33 cellular contexts compared by ENCODE assay signal in genomic region chr2:241818943-241819270, GRCh38. TPM values are rescaled to one million over a fixed set of nuclear protein-coding genes. Genes with fewer than 3 reads are reported as not detected.
DNase-seq lines count a peak whose midpoint lies in the region; ATAC-seq, FAIRE-seq and TF ChIP-seq lines count a peak whose summit lies in the region.
"Had no signal": no experiment of that assay in that cellular context is flagged by ENCODE, and none has a peak within 500 bp of the region (broad histone marks: within the 10 kb centered on the region; RNA-seq: fewer than 3 reads in every experiment).

No MANE protein-coding gene starts in this region.

- WGBS in HepG2 (ENCODE audit: low lambda C conversion rate) = 3% methylated on average over 10 of the region's 10 CpGs
- 77 to 87% (median 80%) methylated on average over 7 to 10 of the region's 10 CpGs for WGBS in spleen, 5 donors

- peaks cover 12% of the 10 kb centered on the region for H3K9me3 Mint-ChIP-seq in activated CD4-positive, alpha-beta memory T cell treated with anti-CD3 and anti-CD28 coated beads, Interleukin-2, amount 10 ng/mL, durations not matched to agents 7 days and 5 days
- H3K9me3 Mint-ChIP-seq: activated T-cell treated with anti-CD3 and anti-CD28 coated beads, Interleukin-2, amount 50 U/mL, for 4 hours; CD8-positive, alpha-beta T cell; immature natural killer cell had no signal

- ATAC-seq in HepG2 (peak; percentile 83), GM19397 (IDR thresholded peaks at IDR 0.05; ENCODE audit: unreplicated experiment) (no peak), GM19328 (IDR thresholded peaks at IDR 0.05; ENCODE audit: unreplicated experiment) (no peak)
- ATAC-seq: activated T-cell treated with anti-CD3 and anti-CD28 coated beads, Interleukin-2, amount 50 U/mL, for 4 hours; CD8-positive, alpha-beta T cell; T-helper 17 cell had no signal

- POLR2A ChIA-PET in activated CD4-positive, alpha-beta memory T cell treated with anti-CD3 and anti-CD28 coated beads, Interleukin-2, amount 10 ng/mL, durations not matched to agents 7 days and 5 days (lab: Charles Lee) = no interaction called here
- POLR2A ChIA-PET in HepG2 (lab: Yijun Ruan, JAX) = interaction anchor here (2.2 kb wide), 1 partner anchor 10 kb away, joined by 5 read pairs; the partner anchor contains the start of gene NEU4

- H3K27me3 ChIP-seq in HepG2 (ENCODE audit: control insufficient read depth in 1 of 2, insufficient read depth in 2 of 2, low read length in 2 of 2) (peaks cover 0 to 8% of the 10 kb centered on the region in 2 experiments; a peak in 1 of 5 replicates), spleen (replicated peaks in 1 of 7) (peaks cover 0 to 69% (median 7%) of the 10 kb centered on the region in 7 donors)
- H3K27me3 ChIP-seq: gastrocnemius medialis, thyroid gland had no signal

- H3K9ac ChIP-seq in HepG2 (ENCODE audit: insufficient read depth, low read depth, low read length) = peak overlapping the region; percentile 52; the same call in 1 of the 2 replicates

- H3K36me3 Mint-ChIP-seq in activated CD4-positive, alpha-beta memory T cell treated with anti-CD3 and anti-CD28 coated beads, Interleukin-2, amount 10 ng/mL, durations not matched to agents 7 days and 5 days (ENCODE audit: low read depth) = peaks cover 10% of the 10 kb centered on the region
- H3K36me3 Mint-ChIP-seq: CD8-positive, alpha-beta T cell had no signal

- H3K27me3 Mint-ChIP-seq in activated CD4-positive, alpha-beta memory T cell treated with anti-CD3 and anti-CD28 coated beads, Interleukin-2, amount 10 ng/mL, durations not matched to agents 7 days and 5 days = peaks cover 3% of the 10 kb centered on the region
- H3K27me3 Mint-ChIP-seq: T-helper 17 cell had no signal

- BruUV-seq in HepG2 (replicated peaks; lab: Mats Ljungman, UMichigan) = no TSS peak

- peak; percentile 45; the same call in 1 of the 2 replicates for TF ChIP-seq RAD21 in HepG2 (CRISPR knock-in tag; IDR thresholded peaks at IDR 0.05)

- intact Hi-C loops in HepG2 (cut with micrococcal nuclease; ENCODE audit: unreplicated experiment) = loop anchor here (1.0 to 2.0 kb wide), 2 partner anchors 10 to 48 kb away; partner anchors contain the start of gene NEU4
- intact Hi-C loops in spleen (cut with DNase I; ENCODE audit: low total_unique reads) = no loop called here

- H4K20me1 ChIP-seq in HepG2 (ENCODE audit: insufficient read depth, low read length) = no peaks in the 10 kb centered on the region; the same call in 1 of the 2 replicates

- H3K4me3 Mint-ChIP-seq in activated CD4-positive, alpha-beta memory T cell treated with anti-CD3 and anti-CD28 coated beads, Interleukin-2, amount 10 ng/mL, durations not matched to agents 7 days and 5 days = no peak overlapping the region
- H3K4me3 Mint-ChIP-seq: activated T-cell treated with anti-CD3 and anti-CD28 coated beads, Interleukin-2, amount 50 U/mL, for 4 hours; CD8-positive, alpha-beta T cell; HFFc6; immature natural killer cell; T-helper 17 cell had no signal

- FAIRE-seq in HTR-8/SVneo (lab: Jason Lieb, UNC) (peak; percentile 9), HepG2 (lab: Jason Lieb, UNC) (peak; percentile 100)
- FAIRE-seq: colon, GM19239 had no signal

- H3K9me3 ChIP-seq in HepG2 (ENCODE audit: low read length) (no peaks in the 10 kb centered on the region), spleen (no peaks in the 10 kb centered on the region)
- H3K9me3 ChIP-seq: breast epithelium, esophagus squamous epithelium, gastrocnemius medialis, neutrophil, thyroid gland had no signal

- peak; percentile 31 to 91; a peak in 2 of 4 replicates for TF ChIP-seq EP300 in HepG2 (IDR thresholded peaks at IDR 0.05; ENCODE audit: low read depth in 2 of 2, low read length in 2 of 2)
- TF ChIP-seq EP300 in HepG2 (CRISPR knock-in tag; IDR thresholded peaks at IDR 0.05; ENCODE audit: borderline replicate concordance) = peak; percentile 95

- in situ Hi-C loops in HepG2 (cut with HindIII; ENCODE audit: extremely low pct_ligation_motif_present, low pct_unique_long_range_greater_than_20kb) = no loop called here

- H3K4me3 ChIP-seq in HepG2 (replicated peaks in 1 of 3; ENCODE audit: insufficient read depth in 1 of 3, low read depth in 2 of 3, low read length in 3 of 3) (0 out of 6 replicates have a peak overlapping the region, but pooled peaks of 1 of the 3 experiments have one; percentile 38), spleen (no peak overlapping the region)
- H3K4me3 ChIP-seq: breast epithelium, esophagus squamous epithelium, gastrocnemius medialis, lung, SK-N-MC, thyroid gland had no signal

- H3K4me1 ChIP-seq in HepG2 (ENCODE audit: insufficient read depth, low read length) = peaks cover 27% of the 10 kb centered on the region
- H3K4me1 ChIP-seq in spleen = peaks cover 0 to 34% (median 23%) of the 10 kb centered on the region in 6 donors
- H3K4me1 ChIP-seq: breast epithelium, gastrocnemius medialis, thyroid gland had no signal

- no peaks in the 10 kb centered on the region for H3K79me2 ChIP-seq in HepG2 (ENCODE audit: insufficient read depth, low read length)

- TF ChIP-seq POLR2A in HepG2 (IDR thresholded peaks at IDR 0.05; ENCODE audit: insufficient read depth in 1 of 2, low read depth in 2 of 2, low read length in 2 of 2) (peak in 1 of 2 experiments; percentile 61; a peak in 2 of 4 replicates), spleen (IDR thresholded peaks at IDR 0.05) (no peak)

- CTCF ChIA-PET in activated CD4-positive, alpha-beta memory T cell treated with anti-CD3 and anti-CD28 coated beads, Interleukin-2, amount 10 ng/mL, durations not matched to agents 7 days and 5 days (lab: Charles Lee) = no interaction called here
- CTCF ChIA-PET in HepG2 (lab: Yijun Ruan, JAX; ENCODE audit: low intra/inter-chr PET ratio, low total read pairs) = no interaction called here

- TF ChIP-seq CTCF in HepG2 (CRISPR knock-in tag; IDR thresholded peaks at IDR 0.05) (peak; percentile 53), spleen (IDR thresholded peaks at IDR 0.05 in 8 of 11, conservative IDR thresholded peaks at IDR 0.05 in 3 of 11) (no peak)

- H3K27ac ChIP-seq in HepG2 (ENCODE audit: extremely low read length, insufficient read depth, low read length) (peak overlapping the region; percentile 59), spleen (no peak overlapping the region)
- H3K27ac ChIP-seq: breast epithelium, esophagus squamous epithelium, gastrocnemius medialis, neutrophil, SK-N-MC, thyroid gland had no signal

- no peak for DNase-seq in HTR-8/SVneo (ENCODE audit: insufficient read length, low spot score)
- peak; percentile 6 for DNase-seq in activated CD4-positive, alpha-beta memory T cell treated with anti-CD3 and anti-CD28 coated beads, Interleukin-2, amount 10 ng/mL, durations not matched to agents 7 days and 5 days
- DNase-seq in HepG2 (ENCODE audit: low spot score) = peak; percentile 97
- DNase-seq in spleen = peak; percentile 29
- DNase-seq in NCI-H1105 treated with DMSO at 0.1 percent for 48 hours (lab: John Stamatoyannopoulos, UW) = no peak
- no peak for DNase-seq in stimulated activated CD4-positive, alpha-beta T cell treated with anti-CD3 and anti-CD28 coated beads, Interleukin-15, amount 100 ng/mL, for 24 hours
- DNase-seq: activated naive CD4-positive, alpha-beta T cell treated with Interleukin-2 at 50 U/mL for 16 hours; activated T-cell treated with anti-CD3 and anti-CD28 coated beads, Interleukin-2, amount 50 U/mL, for 4 hours; esophagus squamous epithelium; HFFc6; hippocampal formation; immature natural killer cell; Karpas-422; MV-4-11; NCI-H1694 treated with DMSO at 0.1 percent for 48 hours; NCI-H69; RPMI8226; stimulated activated CD4-positive, alpha-beta T cell treated with anti-CD3 and anti-CD28 coated beads, Interleukin-4, amount 100 ng/mL, for 24 hours; stimulated activated naive CD4-positive, alpha-beta T cell; T-helper 17 cell; thyroid gland had no signal

- H3K36me3 ChIP-seq in HepG2 (replicated peaks in 1 of 2; ENCODE audit: control insufficient read depth in 1 of 2, insufficient read depth in 2 of 2, low read length in 2 of 2) (peaks cover 1 to 6% of the 10 kb centered on the region in 2 experiments; a peak in 2 of 5 replicates), spleen (no peaks in the 10 kb centered on the region)
- H3K36me3 ChIP-seq: breast epithelium, esophagus squamous epithelium, gastrocnemius medialis, neutrophil, thyroid gland had no signal

- peak overlapping the region; percentile 59 for H3K4me2 ChIP-seq in HepG2 (ENCODE audit: low read depth, low read length)

- no peak overlapping the region for H3K27ac Mint-ChIP-seq in activated CD4-positive, alpha-beta memory T cell treated with anti-CD3 and anti-CD28 coated beads, Interleukin-2, amount 10 ng/mL, durations not matched to agents 7 days and 5 days
- H3K27ac Mint-ChIP-seq: CD8-positive, alpha-beta T cell; HFFc6; immature natural killer cell had no signal

- H2AFZ ChIP-seq in HepG2 (ENCODE audit: low read length) = no peak overlapping the region

- H3K4me1 Mint-ChIP-seq in activated CD4-positive, alpha-beta memory T cell treated with anti-CD3 and anti-CD28 coated beads, Interleukin-2, amount 10 ng/mL, durations not matched to agents 7 days and 5 days = peaks cover 19% of the 10 kb centered on the region

RNA-seq across cellular contexts. Expression of gene NEU4, which starts 9.9 kb away (rescaled TPM):
- under 1 TPM; 0.38 to 0.43 TPM for total RNA-seq in activated CD4-positive, alpha-beta memory T cell treated with anti-CD3 and anti-CD28 coated beads, Interleukin-2, amount 10 ng/mL, durations not matched to agents 7 days and 5 days
- total RNA-seq in HepG2 (2016; rRNA removed; fragmentation: Illumina TruSeq; extraction: Trizol) = 104 and 107 TPM in 2 replicates
- total RNA-seq in HepG2 (2016; cell fraction: cytosol; rRNA removed; fragmentation: Illumina TruSeq; extraction: Trizol; ENCODE audit: low read depth) = 27.0 and 30.1 TPM in 2 replicates
- total RNA-seq in HepG2 (2016; cell fraction: insoluble cytoplasmic fraction; rRNA removed; fragmentation: Illumina TruSeq; extraction: Trizol) = 108 and 118 TPM in 2 replicates
- total RNA-seq in HepG2 (2016; cell fraction: membrane; rRNA removed; fragmentation: Illumina TruSeq; extraction: Trizol) = 67.8 and 70.6 TPM in 2 replicates
- 43.9 and 53.0 TPM in 2 replicates for total RNA-seq in HepG2 (2016; cell fraction: nucleus; rRNA removed; fragmentation: Illumina TruSeq; extraction: Trizol)
- polyA plus RNA-seq in HepG2 (2011; rRNA removed) = 53.5 and 71.4 TPM in 2 replicates
- polyA plus RNA-seq in HepG2 (2011; cell fraction: cytosol; rRNA removed) = 52.8 and 126 TPM in 2 replicates
- 167 and 187 TPM in 2 replicates for polyA plus RNA-seq in HepG2 (2011; cell fraction: nucleus; rRNA removed)
- 34.5 and 40.6 TPM in 2 replicates for polyA plus RNA-seq in HepG2 (2012)
- 23.8 and 25.7 TPM in 2 replicates for polyA plus RNA-seq in HepG2 (2016; cell fraction: cytosol; fragmentation: Illumina TruSeq; extraction: Trizol; ENCODE audit: low read depth)
- 96.8 and 121 TPM in 2 replicates for polyA plus RNA-seq in HepG2 (2016; cell fraction: insoluble cytoplasmic fraction; fragmentation: Illumina TruSeq; extraction: Trizol; ENCODE audit: low read depth)
- 48.5 and 51.3 TPM in 2 replicates for polyA plus RNA-seq in HepG2 (2016; cell fraction: membrane; fragmentation: Illumina TruSeq; extraction: Trizol; ENCODE audit: low read depth)
- 84.0 and 95.2 TPM in 2 replicates for polyA plus RNA-seq in HepG2 (2016; cell fraction: nucleus; fragmentation: Illumina TruSeq; extraction: Trizol; ENCODE audit: insufficient read depth, low read depth)
- 114 TPM in 1 of 2 replicates, not detected in the other for polyA minus RNA-seq in HepG2 (2011; rRNA and poly(A)+ RNA removed; ENCODE audit: low replicate concordance)
- polyA minus RNA-seq in HepG2 (2011; cell fraction: cytosol; rRNA and poly(A)+ RNA removed) = 45.5 and 50.7 TPM in 2 replicates
- polyA minus RNA-seq in HepG2 (2011; cell fraction: nucleus; rRNA and poly(A)+ RNA removed) = 32.4 and 35.0 TPM in 2 replicates
- total RNA-seq in spleen = 1 to 10 TPM in 2 of 7 donors, under 1 TPM in 2, not detected in 3; 0.32 to 1.9 (median 0.85) TPM
- under 1 TPM; 0.04 to 0.22 (median 0.08) TPM for polyA plus RNA-seq in spleen
- total RNA-seq: esophagus squamous epithelium, G401 had no signal
- polyA plus RNA-seq: immature natural killer cell had no signal

RNA-seq across cellular contexts. Expression of gene PDCD1, which starts 39.8 kb away (rescaled TPM):
- 10 to 100 TPM; 17.2 to 17.9 TPM for total RNA-seq in activated CD4-positive, alpha-beta memory T cell treated with anti-CD3 and anti-CD28 coated beads, Interleukin-2, amount 10 ng/mL, durations not matched to agents 7 days and 5 days
- total RNA-seq in HepG2 (2016; rRNA removed; fragmentation: Illumina TruSeq; extraction: Trizol) = not detected in 2 replicates
- not detected in 2 replicates for total RNA-seq in HepG2 (2016; cell fraction: cytosol; rRNA removed; fragmentation: Illumina TruSeq; extraction: Trizol; ENCODE audit: low read depth)
- 0.11 TPM in 1 of 2 replicates, not detected in the other for total RNA-seq in HepG2 (2016; cell fraction: insoluble cytoplasmic fraction; rRNA removed; fragmentation: Illumina TruSeq; extraction: Trizol)
- total RNA-seq in HepG2 (2016; cell fraction: membrane; rRNA removed; fragmentation: Illumina TruSeq; extraction: Trizol) = 0.09 TPM in 1 of 2 replicates, not detected in the other
- 0.59 TPM in 1 of 2 replicates, not detected in the other for total RNA-seq in HepG2 (2016; cell fraction: nucleus; rRNA removed; fragmentation: Illumina TruSeq; extraction: Trizol)
- polyA plus RNA-seq in HepG2 (2011; rRNA removed) = 0.04 and 0.31 TPM in 2 replicates
- 0.15 and 0.24 TPM in 2 replicates for polyA plus RNA-seq in HepG2 (2011; cell fraction: cytosol; rRNA removed)
- 0.18 and 0.19 TPM in 2 replicates for polyA plus RNA-seq in HepG2 (2011; cell fraction: nucleus; rRNA removed)
- polyA plus RNA-seq in HepG2 (2012) = not detected in 2 replicates
- polyA plus RNA-seq in HepG2 (2016; cell fraction: cytosol; fragmentation: Illumina TruSeq; extraction: Trizol; ENCODE audit: low read depth) = 0.41 TPM in 1 of 2 replicates, not detected in the other
- polyA plus RNA-seq in HepG2 (2016; cell fraction: insoluble cytoplasmic fraction; fragmentation: Illumina TruSeq; extraction: Trizol; ENCODE audit: low read depth) = not detected in 2 replicates
- polyA plus RNA-seq in HepG2 (2016; cell fraction: membrane; fragmentation: Illumina TruSeq; extraction: Trizol; ENCODE audit: low read depth) = not detected in 2 replicates
- polyA plus RNA-seq in HepG2 (2016; cell fraction: nucleus; fragmentation: Illumina TruSeq; extraction: Trizol; ENCODE audit: insufficient read depth, low read depth) = not detected in 2 replicates
- 0.70 TPM in 1 of 2 replicates, not detected in the other for polyA minus RNA-seq in HepG2 (2011; rRNA and poly(A)+ RNA removed; ENCODE audit: low replicate concordance)
- polyA minus RNA-seq in HepG2 (2011; cell fraction: cytosol; rRNA and poly(A)+ RNA removed) = not detected in 2 replicates
- polyA minus RNA-seq in HepG2 (2011; cell fraction: nucleus; rRNA and poly(A)+ RNA removed) = not detected in 2 replicates
- total RNA-seq in spleen = 1 to 10 TPM; 3.1 to 7.9 (median 5.4) TPM
- 1 to 10 TPM; 2.7 to 7.3 (median 5.2) TPM for polyA plus RNA-seq in spleen
- total RNA-seq: G401, HFFc6, HT-29 had no signal

RNA-seq across cellular contexts. Expression of gene GAL3ST2, which starts 42.3 kb away (rescaled TPM):
- total RNA-seq in activated CD4-positive, alpha-beta memory T cell treated with anti-CD3 and anti-CD28 coated beads, Interleukin-2, amount 10 ng/mL, durations not matched to agents 7 days and 5 days = under 1 TPM; 0.23 to 0.58 TPM
- total RNA-seq in HepG2 (2016; rRNA removed; fragmentation: Illumina TruSeq; extraction: Trizol) (0.20 and 0.72 TPM in 2 replicates), spleen (under 1 TPM in 2 of 7 donors, not detected in 5; 0.25 to 0.85 TPM)
- total RNA-seq in HepG2 (2016; cell fraction: cytosol; rRNA removed; fragmentation: Illumina TruSeq; extraction: Trizol; ENCODE audit: low read depth) = 0.30 TPM in 1 of 2 replicates, not detected in the other
- total RNA-seq in HepG2 (2016; cell fraction: insoluble cytoplasmic fraction; rRNA removed; fragmentation: Illumina TruSeq; extraction: Trizol) = 0.32 and 0.36 TPM in 2 replicates
- total RNA-seq in HepG2 (2016; cell fraction: membrane; rRNA removed; fragmentation: Illumina TruSeq; extraction: Trizol) = 0.34 and 0.52 TPM in 2 replicates
- total RNA-seq in HepG2 (2016; cell fraction: nucleus; rRNA removed; fragmentation: Illumina TruSeq; extraction: Trizol) = 0.72 and 0.75 TPM in 2 replicates
- polyA plus RNA-seq in HepG2 (2011; rRNA removed) (0.17 and 0.30 TPM in 2 replicates), spleen (not detected)
- polyA plus RNA-seq in HepG2 (2011; cell fraction: cytosol; rRNA removed) = 0.14 and 0.27 TPM in 2 replicates
- polyA plus RNA-seq in HepG2 (2011; cell fraction: nucleus; rRNA removed) = 4.0 and 5.9 TPM in 2 replicates
- polyA plus RNA-seq in HepG2 (2012) = 0.87 and 1.1 TPM in 2 replicates
- 0.07 TPM in 1 of 2 replicates, not detected in the other for polyA plus RNA-seq in HepG2 (2016; cell fraction: cytosol; fragmentation: Illumina TruSeq; extraction: Trizol; ENCODE audit: low read depth)
- polyA plus RNA-seq in HepG2 (2016; cell fraction: insoluble cytoplasmic fraction; fragmentation: Illumina TruSeq; extraction: Trizol; ENCODE audit: low read depth) = 0.29 and 0.79 TPM in 2 replicates
- polyA plus RNA-seq in HepG2 (2016; cell fraction: membrane; fragmentation: Illumina TruSeq; extraction: Trizol; ENCODE audit: low read depth) = 0.31 and 0.40 TPM in 2 replicates
- polyA plus RNA-seq in HepG2 (2016; cell fraction: nucleus; fragmentation: Illumina TruSeq; extraction: Trizol; ENCODE audit: insufficient read depth, low read depth) = 2.5 and 3.4 TPM in 2 replicates
- 2.6 TPM in 1 of 2 replicates, not detected in the other for polyA minus RNA-seq in HepG2 (2011; rRNA and poly(A)+ RNA removed; ENCODE audit: low replicate concordance)
- polyA minus RNA-seq in HepG2 (2011; cell fraction: cytosol; rRNA and poly(A)+ RNA removed) = 1.1 and 1.4 TPM in 2 replicates
- polyA minus RNA-seq in HepG2 (2011; cell fraction: nucleus; rRNA and poly(A)+ RNA removed) = 1.9 and 2.1 TPM in 2 replicates
- total RNA-seq: G401, HT-29, thyroid gland had no signal
- polyA plus RNA-seq: immature natural killer cell, lung had no signal

RNA-seq across cellular contexts. Expression of gene RTP5, which starts 50.6 kb away (rescaled TPM):
- under 1 TPM in 1 of 2 experiments, not detected in 1; 0.13 TPM for total RNA-seq in activated CD4-positive, alpha-beta memory T cell treated with anti-CD3 and anti-CD28 coated beads, Interleukin-2, amount 10 ng/mL, durations not matched to agents 7 days and 5 days
- not detected in 2 replicates for total RNA-seq in HepG2 (2016; rRNA removed; fragmentation: Illumina TruSeq; extraction: Trizol)
- total RNA-seq in HepG2 (2016; cell fraction: cytosol; rRNA removed; fragmentation: Illumina TruSeq; extraction: Trizol; ENCODE audit: low read depth) = not detected in 2 replicates
- not detected in 2 replicates for total RNA-seq in HepG2 (2016; cell fraction: insoluble cytoplasmic fraction; rRNA removed; fragmentation: Illumina TruSeq; extraction: Trizol)
- total RNA-seq in HepG2 (2016; cell fraction: membrane; rRNA removed; fragmentation: Illumina TruSeq; extraction: Trizol) = not detected in 2 replicates
- not detected in 2 replicates for total RNA-seq in HepG2 (2016; cell fraction: nucleus; rRNA removed; fragmentation: Illumina TruSeq; extraction: Trizol)
- not detected in 2 replicates for polyA plus RNA-seq in HepG2 (2011; rRNA removed)
- polyA plus RNA-seq in HepG2 (2011; cell fraction: cytosol; rRNA removed) = not detected in 2 replicates
- not detected in 2 replicates for polyA plus RNA-seq in HepG2 (2011; cell fraction: nucleus; rRNA removed)
- not detected in 2 replicates for polyA plus RNA-seq in HepG2 (2012)
- not detected in 2 replicates for polyA plus RNA-seq in HepG2 (2016; cell fraction: cytosol; fragmentation: Illumina TruSeq; extraction: Trizol; ENCODE audit: low read depth)
- polyA plus RNA-seq in HepG2 (2016; cell fraction: insoluble cytoplasmic fraction; fragmentation: Illumina TruSeq; extraction: Trizol; ENCODE audit: low read depth) = not detected in 2 replicates
- not detected in 2 replicates for polyA plus RNA-seq in HepG2 (2016; cell fraction: membrane; fragmentation: Illumina TruSeq; extraction: Trizol; ENCODE audit: low read depth)
- polyA plus RNA-seq in HepG2 (2016; cell fraction: nucleus; fragmentation: Illumina TruSeq; extraction: Trizol; ENCODE audit: insufficient read depth, low read depth) = not detected in 2 replicates
- polyA minus RNA-seq in HepG2 (2011; rRNA and poly(A)+ RNA removed; ENCODE audit: low replicate concordance) = not detected in 2 replicates
- polyA minus RNA-seq in HepG2 (2011; cell fraction: cytosol; rRNA and poly(A)+ RNA removed) = not detected in 2 replicates
- polyA minus RNA-seq in HepG2 (2011; cell fraction: nucleus; rRNA and poly(A)+ RNA removed) = not detected in 2 replicates
- total RNA-seq in spleen = 1 to 10 TPM in 4 of 7 donors, under 1 TPM in 3; 0.34 to 2.2 (median 1.0) TPM
- under 1 TPM; 0.39 to 0.93 (median 0.49) TPM for polyA plus RNA-seq in spleen
- total RNA-seq: G401, gastrocnemius medialis, HFFc6, HT-29 had no signal
- polyA plus RNA-seq: immature natural killer cell had no signal

Comparison
In these comparisons a context has a peak if more than half of its experiments do, and no peak if none do; other contexts are left out.
1. DNase-seq: peak in activated CD4-positive, alpha-beta memory T cell treated with anti-CD3 and anti-CD28 coated beads, Interleukin-2, amount 10 ng/mL, durations not matched to agents 7 days and 5 days (single experiment), HepG2 (single experiment) and spleen (single experiment); none in HTR-8/SVneo (single experiment), NCI-H1105 treated with DMSO at 0.1 percent for 48 hours (single experiment) and stimulated activated CD4-positive, alpha-beta T cell treated with anti-CD3 and anti-CD28 coated beads, Interleukin-15, amount 100 ng/mL, for 24 hours (single experiment).
2. RNA of gene NEU4, which starts 9.9 kb away (total RNA-seq): 27.0 to 118 TPM in HepG2; 0.38 to 0.43 TPM in activated CD4-positive, alpha-beta memory T cell treated with anti-CD3 and anti-CD28 coated beads, Interleukin-2, amount 10 ng/mL, durations not matched to agents 7 days and 5 days and 0.32 to 1.9 TPM in spleen; every median in the first group is over 4 times any median in the second.